11 cellular contexts compared by ENCODE assay signal in the genomic region with DNA sequence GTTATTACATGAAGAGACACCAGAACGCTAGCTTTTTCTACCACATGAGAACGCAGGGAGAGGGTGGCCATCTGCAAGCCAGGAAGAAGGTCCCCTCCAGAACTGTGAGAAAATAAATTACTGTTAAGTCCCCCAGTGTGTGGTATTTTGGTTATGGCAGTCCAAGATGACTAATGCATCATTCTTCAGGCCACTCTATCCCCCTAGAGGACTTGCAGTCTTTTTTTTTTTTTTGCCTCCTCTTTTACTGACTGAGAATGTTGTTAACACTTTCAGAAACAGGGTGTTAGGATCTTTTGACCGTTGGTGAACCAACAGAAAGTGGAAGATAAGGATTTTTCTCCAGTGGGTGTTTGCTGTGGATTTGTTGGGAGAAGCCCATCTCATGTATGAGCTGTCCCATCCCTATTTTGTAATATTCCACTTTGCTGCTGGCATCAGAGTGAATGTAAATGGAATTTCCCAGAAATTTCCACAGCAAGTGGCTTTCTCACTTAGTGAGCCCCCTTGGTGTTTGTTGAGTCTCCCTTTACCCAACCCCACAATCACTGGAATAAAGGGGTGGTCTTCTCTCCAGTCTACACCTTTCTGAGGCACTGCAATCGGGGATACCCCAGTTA. TPM values are rescaled to one million over a fixed set of nuclear protein-coding genes. Genes with fewer than 3 reads are reported as not detected.
A peak's percentile ranks its signal among the peaks of the same experiment; 100 is the strongest.
DNase-seq lines count a peak whose midpoint lies in the region; ATAC-seq and TF ChIP-seq lines count a peak whose summit lies in the region.
"Had no signal": no experiment of that assay in that cellular context is flagged by ENCODE, and none has a peak within 500 bp of the region (broad histone marks: within the 10 kb centered on the region; RNA-seq: fewer than 3 reads in every experiment).

No MANE protein-coding gene starts in this region.

- peak overlapping the region in 2 of 5 donors; percentile 38 to 48 for H3K9ac ChIP-seq in subcutaneous abdominal adipose tissue (ENCODE audit: low read length in 5 of 5)

- H3K9me3 Mint-ChIP-seq in activated B cell treated with CpG ODN at 0.5 μM for 24 hours: no peaks in the 10 kb centered on the region
- H3K9me3 Mint-ChIP-seq: activated naive CD4-positive, alpha-beta T cell treated with anti-CD3 and anti-CD28 coated beads, Interleukin-2, amount 10 ng/mL, durations not matched to agents 7 days and 5 days had no signal

- H3K36me3 ChIP-seq in HEK293 (ENCODE audit: control insufficient read depth in 2 of 2, insufficient read depth in 1 of 2, low read length in 2 of 2) (no peaks in the 10 kb centered on the region; a peak in 2 of 3 replicates), subcutaneous abdominal adipose tissue (ENCODE audit: control insufficient read depth in 5 of 5, insufficient read depth in 5 of 5, low read length in 5 of 5) (peaks cover 0 to 3% (median 0%) of the 10 kb centered on the region in 5 donors)
- H3K36me3 ChIP-seq: vagina had no signal

- DNase-seq in activated B cell treated with CpG ODN at 0.5 μM for 24 hours (no peak), left cardiac atrium (no peak), NCI-H1105 (lab: John Stamatoyannopoulos, UW) (no peak), AG08396 (ENCODE audit: low spot score) (no peak)
- DNase-seq: activated naive CD4-positive, alpha-beta T cell treated with anti-CD3 and anti-CD28 coated beads, Interleukin-2, amount 10 ng/mL, durations not matched to agents 7 days and 5 days; occipital lobe; PC-9 had no signal

- H3K27me3 ChIP-seq in subcutaneous abdominal adipose tissue (ENCODE audit: control insufficient read depth in 5 of 5, insufficient read depth in 4 of 5, low read length in 5 of 5): no peaks in the 10 kb centered on the region
- H3K27me3 ChIP-seq: vagina had no signal

- H3K9me3 ChIP-seq in HEK293 (ENCODE audit: control insufficient read depth, insufficient read depth, low read depth, low read length) (no peaks in the 10 kb centered on the region), subcutaneous abdominal adipose tissue (ENCODE audit: control insufficient read depth in 5 of 5, low read length in 5 of 5) (no peaks in the 10 kb centered on the region)
- H3K9me3 ChIP-seq: vagina had no signal

- no peak overlapping the region for H3K4me3 ChIP-seq in HEK293 (ENCODE audit: low read depth, low read length)
- H3K4me3 ChIP-seq in subcutaneous abdominal adipose tissue (ENCODE audit: low read depth in 1 of 5, low read length in 5 of 5): no peak overlapping the region
- H3K4me3 ChIP-seq: PC-9, vagina had no signal

- CTCF ChIA-PET in HEK293 (lab: Yijun Ruan, JAX) (interaction anchor here (0.7 kb wide), 1 partner anchor 44 kb away, joined by 3 read pairs; no protein-coding TSS in a partner anchor), activated B cell treated with CpG ODN at 0.5 μM for 24 hours (lab: Charles Lee) (interaction anchor here (1.2 kb wide), 1 partner anchor 29 kb away, joined by 3 read pairs; no protein-coding TSS in a partner anchor)

- H3K4me3 Mint-ChIP-seq in activated B cell treated with CpG ODN at 0.5 μM for 24 hours: no peak overlapping the region
- H3K4me3 Mint-ChIP-seq: activated naive CD4-positive, alpha-beta T cell treated with anti-CD3 and anti-CD28 coated beads, Interleukin-2, amount 10 ng/mL, durations not matched to agents 7 days and 5 days had no signal

- peak overlapping the region; percentile 41 for H3K27ac Mint-ChIP-seq in activated B cell treated with CpG ODN at 0.5 μM for 24 hours
- H3K27ac Mint-ChIP-seq: activated naive CD4-positive, alpha-beta T cell treated with anti-CD3 and anti-CD28 coated beads, Interleukin-2, amount 10 ng/mL, durations not matched to agents 7 days and 5 days had no signal

- H3K27ac ChIP-seq in HEK293 (ENCODE audit: extremely low read depth, low read depth, low read length): 0 out of 2 replicates have a peak overlapping the region, but pooled peaks have one; percentile 34
- H3K27ac ChIP-seq in subcutaneous abdominal adipose tissue (ENCODE audit: low read depth, low read length): peak overlapping the region; percentile 62
- H3K27ac ChIP-seq: vagina had no signal

- H3K4me1 ChIP-seq in HEK293 (ENCODE audit: control insufficient read depth, insufficient read depth, low read length) (peaks cover 10% of the 10 kb centered on the region; the same call in 1 of the 2 replicates), subcutaneous abdominal adipose tissue (ENCODE audit: control insufficient read depth in 5 of 5, insufficient read depth in 5 of 5, low read length in 5 of 5) (peaks cover 8 to 24% (median 18%) of the 10 kb centered on the region in 5 donors)

- no peaks in the 10 kb centered on the region for H3K27me3 Mint-ChIP-seq in activated B cell treated with CpG ODN at 0.5 μM for 24 hours
- H3K27me3 Mint-ChIP-seq: activated naive CD4-positive, alpha-beta T cell treated with anti-CD3 and anti-CD28 coated beads, Interleukin-2, amount 10 ng/mL, durations not matched to agents 7 days and 5 days had no signal

- peaks cover 35% of the 10 kb centered on the region for H3K36me3 Mint-ChIP-seq in activated B cell treated with CpG ODN at 0.5 μM for 24 hours (ENCODE audit: low read depth)

- TF ChIP-seq CTCF in HEK293 (tag by site-specific recombination; IDR thresholded peaks at IDR 0.05) (no peak), activated B cell treated with CpG ODN at 0.5 μM for 24 hours (IDR thresholded peaks at IDR 0.05) (no peak)

- intact Hi-C loops in activated B cell treated with CpG ODN at 0.5 μM for 24 hours (cut with micrococcal nuclease): no loop called here
- intact Hi-C loops in left cardiac atrium (cut with DNase I): no loop called here

- POLR2A ChIA-PET in HEK293 (lab: Yijun Ruan, JAX) (no interaction called here), activated B cell treated with CpG ODN at 0.5 μM for 24 hours (lab: Charles Lee) (interaction anchor here (0.6 kb wide), 1 partner anchor 88 kb away, joined by 3 read pairs; no protein-coding TSS in a partner anchor)

- no peak for ATAC-seq in activated B cell treated with CpG ODN at 0.5 μM for 24 hours (ENCODE audit: low read depth)
- peak; percentile 55 to 56 for ATAC-seq in left cardiac atrium
- no peak for ATAC-seq in GM19467 (IDR thresholded peaks at IDR 0.05; ENCODE audit: unreplicated experiment)

- peaks cover 26% of the 10 kb centered on the region for H3K4me1 Mint-ChIP-seq in activated B cell treated with CpG ODN at 0.5 μM for 24 hours

TF ChIP-seq in HEK293, 187 proteins besides CTCF, POLR2A, EP300 and RAD21:
- no peak for TF ChIP-seq SCRT2 (tag by site-specific recombination; IDR thresholded peaks at IDR 0.05)
- TF ChIP-seq, protein P1, sequence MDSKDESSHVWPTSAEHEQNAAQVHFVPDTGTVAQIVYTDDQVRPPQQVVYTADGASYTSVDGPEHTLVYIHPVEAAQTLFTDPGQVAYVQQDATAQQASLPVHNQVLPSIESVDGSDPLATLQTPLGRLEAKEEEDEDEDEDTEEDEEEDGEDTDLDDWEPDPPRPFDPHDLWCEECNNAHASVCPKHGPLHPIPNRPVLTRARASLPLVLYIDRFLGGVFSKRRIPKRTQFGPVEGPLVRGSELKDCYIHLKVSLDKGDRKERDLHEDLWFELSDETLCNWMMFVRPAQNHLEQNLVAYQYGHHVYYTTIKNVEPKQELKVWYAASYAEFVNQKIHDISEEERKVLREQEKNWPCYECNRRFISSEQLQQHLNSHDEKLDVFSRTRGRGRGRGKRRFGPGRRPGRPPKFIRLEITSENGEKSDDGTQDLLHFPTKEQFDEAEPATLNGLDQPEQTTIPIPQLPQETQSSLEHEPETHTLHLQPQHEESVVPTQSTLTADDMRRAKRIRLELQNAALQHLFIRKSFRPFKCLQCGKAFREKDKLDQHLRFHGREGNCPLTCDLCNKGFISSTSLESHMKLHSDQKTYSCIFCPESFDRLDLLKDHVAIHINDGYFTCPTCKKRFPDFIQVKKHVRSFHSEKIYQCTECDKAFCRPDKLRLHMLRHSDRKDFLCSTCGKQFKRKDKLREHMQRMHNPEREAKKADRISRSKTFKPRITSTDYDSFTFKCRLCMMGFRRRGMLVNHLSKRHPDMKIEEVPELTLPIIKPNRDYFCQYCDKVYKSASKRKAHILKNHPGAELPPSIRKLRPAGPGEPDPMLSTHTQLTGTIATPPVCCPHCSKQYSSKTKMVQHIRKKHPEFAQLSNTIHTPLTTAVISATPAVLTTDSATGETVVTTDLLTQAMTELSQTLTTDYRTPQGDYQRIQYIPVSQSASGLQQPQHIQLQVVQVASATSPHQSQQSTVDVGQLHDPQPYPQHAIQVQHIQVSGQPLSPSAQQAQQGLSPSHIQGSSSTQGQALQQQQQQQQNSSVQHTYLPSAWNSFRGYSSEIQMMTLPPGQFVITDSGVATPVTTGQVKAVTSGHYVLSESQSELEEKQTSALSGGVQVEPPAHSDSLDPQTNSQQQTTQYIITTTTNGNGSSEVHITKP (tag by site-specific recombination; IDR thresholded peaks at IDR 0.05): peak; percentile 27; the same call in 1 of the 2 replicates

RNA-seq across cellular contexts. Expression of a gene that starts 37.9 kb away (rescaled TPM):
- total RNA-seq in activated B cell treated with CpG ODN at 0.5 μM for 24 hours: 97.1 and 110 TPM in 2 replicates
- total RNA-seq in left cardiac atrium: 10 to 100 TPM; 68.7 to 81.7 TPM

Comparison
In these comparisons a context has a peak if more than half of its experiments do, and no peak if none do; other contexts are left out.
1. ATAC-seq: peak in left cardiac atrium (2 of 2); none in activated B cell treated with CpG ODN at 0.5 μM for 24 hours (single experiment) and GM19467 (single experiment).